8 cellular contexts compared by ENCODE assay signal in genomic region chr5:96963267-96963666, GRCh38. TPM values are rescaled to one million over a fixed set of nuclear protein-coding genes. Genes with fewer than 3 reads are reported as not detected.
DNase-seq lines count a peak whose midpoint lies in the region; ATAC-seq and TF ChIP-seq lines count a peak whose summit lies in the region.

No MANE protein-coding gene starts in this region.

- H3K56ac ChIP-seq in IMR-90 (ENCODE audit: extremely low read depth, insufficient read depth, low read length): no peak overlapping the region

- no peak overlapping the region for H3K23ac ChIP-seq in IMR-90 (ENCODE audit: low read depth, low read length)

- no TSS peak for BruUV-seq in IMR-90 (replicated peaks; lab: Mats Ljungman, UMichigan)

- no peak overlapping the region for H4K8ac ChIP-seq in IMR-90 (ENCODE audit: low read depth in 2 of 2, low read length in 2 of 2)

- DNase-seq in CMK (ENCODE audit: low read depth): peak; percentile 63
- DNase-seq in IMR-90: peak; percentile 82
- peak in 1 of 3 donors; percentile 23 for DNase-seq in immature natural killer cell
- peak; percentile 46 to 54 for DNase-seq in uterus
- DNase-seq in NCI-H1694 (lab: John Stamatoyannopoulos, UW): no peak
- no peak for DNase-seq in activated gamma-delta T cell treated with Interleukin-2 at 50 U/mL for 16 hours

- no peak overlapping the region for H3K4me2 ChIP-seq in IMR-90 (ENCODE audit: low read depth, low read length)

- H3K9me3 ChIP-seq in IMR-90 (ENCODE audit: control insufficient read depth, insufficient read depth, low read length) (no peaks in the 10 kb centered on the region), uterus (no peaks in the 10 kb centered on the region)

- H3K9me3 Mint-ChIP-seq in activated naive CD8-positive, alpha-beta T cell (ENCODE audit: low read depth): no peaks in the 10 kb centered on the region
- no peaks in the 10 kb centered on the region for H3K9me3 Mint-ChIP-seq in immature natural killer cell

- POLR2A ChIA-PET in IMR-90 (lab: Charles Lee; ENCODE audit: unreplicated experiment): no interaction called here

- no peak overlapping the region for H2AK9ac ChIP-seq in IMR-90 (replicated peaks; ENCODE audit: low read depth, low read length, poor library complexity)

- no peak overlapping the region for H3K14ac ChIP-seq in IMR-90 (replicated peaks; ENCODE audit: low read depth, low read length)

- in situ Hi-C loops in IMR-90 (cut with MboI; ENCODE audit: low sequenced_read_pairs): no loop called here

- H3K9me1 ChIP-seq in IMR-90 (ENCODE audit: insufficient read depth, low read length): 0 out of 2 replicates have a peak, but pooled peaks cover 4% of the 10 kb centered on the region

- no peak overlapping the region for H4K91ac ChIP-seq in IMR-90 (ENCODE audit: insufficient read depth, low read depth, low read length)

- H3K4me1 Mint-ChIP-seq in activated naive CD8-positive, alpha-beta T cell (ENCODE audit: low read depth): peaks cover 81% of the 10 kb centered on the region
- peaks cover 86 to 95% of the 10 kb centered on the region in 2 donors for H3K4me1 Mint-ChIP-seq in immature natural killer cell

- dilution Hi-C loops in IMR-90 (cut with HindIII; ENCODE audit: low sequenced_read_pairs, unreplicated experiment): no loop called here

- H3K4me3 Mint-ChIP-seq in activated naive CD8-positive, alpha-beta T cell: peak overlapping the region; percentile 76
- H3K4me3 Mint-ChIP-seq in immature natural killer cell: peak overlapping the region; percentile 49 to 84 (median 81)

- ATAC-seq in GM19468 (IDR thresholded peaks at IDR 0.05; ENCODE audit: extremely low read depth, unreplicated experiment): peak; percentile 24
- ATAC-seq in IMR-90 (ENCODE audit: low read depth): peak; percentile 87

- H2BK15ac ChIP-seq in IMR-90 (ENCODE audit: low read depth, low read length): no peak overlapping the region

- intact Hi-C loops in IMR-90 (cut with micrococcal nuclease) (no loop called here), uterus (cut with DNase I; ENCODE audit: low total_unique reads) (no loop called here)

- no peak overlapping the region for H2BK120ac ChIP-seq in IMR-90 (ENCODE audit: low read depth, low read length)

- H3K36me3 ChIP-seq in IMR-90 (ENCODE audit: control insufficient read depth, insufficient read depth, low read length) (no peaks in the 10 kb centered on the region), uterus (no peaks in the 10 kb centered on the region)

- peaks cover 7% of the 10 kb centered on the region for H3K36me3 Mint-ChIP-seq in activated naive CD8-positive, alpha-beta T cell
- H3K36me3 Mint-ChIP-seq in immature natural killer cell: peaks cover 0 to 3% (median 0%) of the 10 kb centered on the region in 3 donors

- H2AFZ ChIP-seq in IMR-90 (replicated peaks; ENCODE audit: low read length, poor library complexity): no peak overlapping the region

- no peak overlapping the region for H3K4ac ChIP-seq in IMR-90 (ENCODE audit: low read depth, low read length)

- H3K27ac Mint-ChIP-seq in activated naive CD8-positive, alpha-beta T cell: peak overlapping the region; percentile 94
- peak overlapping the region; percentile 89 to 97 (median 92) for H3K27ac Mint-ChIP-seq in immature natural killer cell

- H3K27me3 ChIP-seq in IMR-90 (ENCODE audit: control insufficient read depth, insufficient read depth, low read length): no peaks in the 10 kb centered on the region
- H3K27me3 ChIP-seq in uterus: no peaks in the 10 kb centered on the region

- H3K18ac ChIP-seq in IMR-90 (ENCODE audit: low read depth, low read length): no peak overlapping the region

- no peak overlapping the region for H3K4me3 ChIP-seq in IMR-90 (ENCODE audit: insufficient read depth, low read depth, low read length)
- H3K4me3 ChIP-seq in uterus: no peak overlapping the region

- no peak overlapping the region for H2BK20ac ChIP-seq in IMR-90 (ENCODE audit: low read depth, low read length)

- no peak overlapping the region for H3K9ac ChIP-seq in IMR-90 (ENCODE audit: low read depth, low read length)

- no peak overlapping the region for H4K5ac ChIP-seq in IMR-90 (ENCODE audit: low read depth, low read length)

- no peak overlapping the region for H3K27ac ChIP-seq in IMR-90 (ENCODE audit: insufficient read depth, low read length)
- no peak overlapping the region for H3K27ac ChIP-seq in uterus

- peak overlapping the region; percentile 44; the same call in 1 of the 2 replicates for H2AK5ac ChIP-seq in IMR-90 (ENCODE audit: low read depth, low read length)

- H3K4me1 ChIP-seq in IMR-90 (ENCODE audit: control insufficient read depth, insufficient read depth, low read length): 0 out of 2 replicates have a peak, but pooled peaks cover 2% of the 10 kb centered on the region
- no peaks in the 10 kb centered on the region for H3K4me1 ChIP-seq in uterus

- no peak for TF ChIP-seq RAD21 in IMR-90 (IDR thresholded peaks at IDR 0.05; ENCODE audit: low read length)

- WGBS in IMR-90 (ENCODE audit: extremely low coverage in 2 of 2, insufficient read length in 1 of 2), 2 experiments: no CpG with 5 or more reads among the region's 3 CpGs

- no peak for TF ChIP-seq POLR2A in IMR-90 (IDR thresholded peaks at IDR 0.05; ENCODE audit: low read depth, low read length)
- TF ChIP-seq POLR2A in uterus (IDR thresholded peaks at IDR 0.05): no peak

- CTCF ChIA-PET in IMR-90 (lab: Yijun Ruan, JAX): interaction anchor here (1.4 kb wide), 1 partner anchor 23 kb away, joined by 4 read pairs; no protein-coding TSS in a partner anchor

- H2BK5ac ChIP-seq in IMR-90 (ENCODE audit: low read depth, low read length, poor library complexity, severe bottlenecking): no peak overlapping the region

- H3K79me1 ChIP-seq in IMR-90 (ENCODE audit: low read depth in 1 of 2, low read length in 2 of 2): peaks cover 13 to 38% of the 10 kb centered on the region in 2 experiments; a peak in 3 of 4 replicates

- no peaks in the 10 kb centered on the region for H3K27me3 Mint-ChIP-seq in activated naive CD8-positive, alpha-beta T cell
- H3K27me3 Mint-ChIP-seq in immature natural killer cell (ENCODE audit: low read depth in 3 of 3): peaks cover 0 to 3% (median 0%) of the 10 kb centered on the region in 3 donors

- TF ChIP-seq CTCF in IMR-90 (conservative IDR thresholded peaks at IDR 0.05; ENCODE audit: low read depth, low read length) (no peak), uterus (IDR thresholded peaks at IDR 0.05) (no peak)

- no peaks in the 10 kb centered on the region for H4K20me1 ChIP-seq in IMR-90 (ENCODE audit: insufficient read depth, low read length)

TF ChIP-seq in IMR-90, 13 proteins besides CTCF, POLR2A, EP300 and RAD21:
- no peak for TF ChIP-seq BHLHE40 (IDR thresholded peaks at IDR 0.05; ENCODE audit: low read depth, low read length)
- no peak for TF ChIP-seq MXI1 (IDR thresholded peaks at IDR 0.05; ENCODE audit: borderline replicate concordance, low read depth, low read length)
- 0 out of 2 replicates have a peak, but pooled peaks have one; percentile 23 for TF ChIP-seq MAFK (IDR thresholded peaks at IDR 0.05; ENCODE audit: low read depth, low read length)
TF ChIP-seq in IMR-90: peak in this region for 1.

RNA-seq across cellular contexts. Expression of gene LNPEP, which starts 27.4 kb away (rescaled TPM):
- total RNA-seq in IMR-90 (2012; rRNA removed) (27.4 and 27.5 TPM in 2 replicates), uterus (10 to 100 TPM; 32.5 to 93.9 (median 51.1) TPM)
- polyA plus RNA-seq in IMR-90 (2012; rRNA removed) (2.7 and 3.6 TPM in 2 replicates), immature natural killer cell (10 to 100 TPM; 33.2 to 80.4 (median 39.9) TPM)
- polyA plus RNA-seq in IMR-90 (2012; cell fraction: cytosol; rRNA removed): 0.61 and 0.63 TPM in 2 replicates
- polyA plus RNA-seq in IMR-90 (2012; cell fraction: nucleus; rRNA removed; ENCODE audit: low replicate concordance): 1.2 and 7.0 TPM in 2 replicates

Comparison
In these comparisons a context has a peak if more than half of its experiments do, and no peak if none do; other contexts are left out.
1. DNase-seq: peak in CMK (single experiment), IMR-90 (single experiment) and uterus (2 of 2); none in NCI-H1694 (single experiment) and activated gamma-delta T cell treated with Interleukin-2 at 50 U/mL for 16 hours (single experiment).